ENCODE assay signal across 10 cellular contexts in the genomic region with DNA sequence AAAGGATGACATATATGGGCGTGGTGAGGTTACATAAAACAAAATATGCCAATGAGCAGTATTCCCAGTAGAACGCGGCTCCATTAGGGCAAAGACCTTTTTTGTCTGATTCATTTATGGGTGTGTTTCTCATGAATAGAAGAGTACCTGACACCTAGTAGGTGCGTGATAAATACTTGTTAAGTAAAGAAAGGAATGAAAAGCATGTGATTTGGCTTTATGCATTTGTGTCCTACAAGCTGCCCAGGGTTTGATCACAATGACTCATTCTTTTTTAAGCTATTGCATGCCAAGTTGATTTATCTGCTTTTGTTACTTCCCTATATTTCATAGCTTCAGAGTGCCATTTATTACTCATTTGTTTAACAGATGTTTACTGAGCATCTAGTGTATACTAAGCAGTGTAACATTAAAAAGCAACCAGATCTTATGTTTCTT. TPM values are rescaled to one million over a fixed set of nuclear protein-coding genes. Genes with fewer than 3 reads are reported as not detected.
DNase-seq lines count a peak whose midpoint lies in the region; ATAC-seq and TF ChIP-seq lines count a peak whose summit lies in the region.
"Had no signal": no experiment of that assay in that cellular context is flagged by ENCODE, and none has a peak within 500 bp of the region (broad histone marks: within the 10 kb centered on the region; RNA-seq: fewer than 3 reads in every experiment).

No MANE protein-coding gene starts in this region.

- no peak overlapping the region for H3K27ac Mint-ChIP-seq in CD14-positive monocyte
- H3K27ac Mint-ChIP-seq: activated CD8-positive, alpha-beta memory T cell treated with anti-CD3 and anti-CD28 coated beads, Interleukin-2, amount 10 ng/mL, durations not matched to agents 7 days and 5 days; CD8-positive, alpha-beta T cell had no signal

- H3K4me3 Mint-ChIP-seq in CD14-positive monocyte = peak overlapping the region in 1 of 2 donors; percentile 21
- H3K4me3 Mint-ChIP-seq: activated CD8-positive, alpha-beta memory T cell treated with anti-CD3 and anti-CD28 coated beads, Interleukin-2, amount 10 ng/mL, durations not matched to agents 7 days and 5 days; CD8-positive, alpha-beta T cell had no signal

- H3K27ac ChIP-seq in ovary = no peak overlapping the region

- no peaks in the 10 kb centered on the region for H3K4me1 ChIP-seq in ovary (ENCODE audit: insufficient read depth)

- 83 to 91% (median 91%) methylated on average over 4 of the region's 4 CpGs for WGBS in ovary, 3 donors

- peaks cover 9% of the 10 kb centered on the region for H3K4me1 Mint-ChIP-seq in CD14-positive monocyte
- H3K4me1 Mint-ChIP-seq: activated CD8-positive, alpha-beta memory T cell treated with anti-CD3 and anti-CD28 coated beads, Interleukin-2, amount 10 ng/mL, durations not matched to agents 7 days and 5 days had no signal

- no peak for TF ChIP-seq CTCF in CD14-positive monocyte (IDR thresholded peaks at IDR 0.05)
- no peak for TF ChIP-seq CTCF in ovary (IDR thresholded peaks at IDR 0.05)

- no peaks in the 10 kb centered on the region for H3K9me3 Mint-ChIP-seq in CD14-positive monocyte
- H3K9me3 Mint-ChIP-seq: CD8-positive, alpha-beta T cell had no signal

- TF ChIP-seq POLR2A in ovary (IDR thresholded peaks at IDR 0.05) = no peak

- H3K27me3 ChIP-seq in MG63 = no peaks in the 10 kb centered on the region
- H3K27me3 ChIP-seq in ovary = no peaks in the 10 kb centered on the region

- intact Hi-C loops in CD14-positive monocyte (cut with micrococcal nuclease) = no loop called here
- intact Hi-C loops in ovary (cut with DNase I) = no loop called here

- DNase-seq in COLO829 (ENCODE audit: low spot score) = peak; percentile 30
- DNase-seq in MG63 = peak; percentile 39
- DNase-seq in astrocyte of the hippocampus (ENCODE audit: low read depth, low spot score) = peak; percentile 73
- DNase-seq in left lobe of liver (ENCODE audit: low spot score) = no peak
- no peak for DNase-seq in SKM-1 (lab: John Stamatoyannopoulos, UW; ENCODE audit: unreplicated experiment)
- DNase-seq in CD14-positive monocyte (ENCODE audit: low spot score) = no peak
- DNase-seq in ovary = no peak
- DNase-seq in activated naive CD4-positive, alpha-beta T cell (lab: John Stamatoyannopoulos, UW) = no peak
- DNase-seq: activated CD8-positive, alpha-beta memory T cell treated with anti-CD3 and anti-CD28 coated beads, Interleukin-2, amount 10 ng/mL, durations not matched to agents 7 days and 5 days; CD8-positive, alpha-beta T cell had no signal

- no peak for TF ChIP-seq EP300 in ovary (IDR thresholded peaks at IDR 0.05)

- ATAC-seq in left lobe of liver = peak; percentile 55
- ATAC-seq: activated CD8-positive, alpha-beta memory T cell treated with anti-CD3 and anti-CD28 coated beads, Interleukin-2, amount 10 ng/mL, durations not matched to agents 7 days and 5 days; CD8-positive, alpha-beta T cell had no signal

- H3K4me3 ChIP-seq in MG63 (no peak overlapping the region), ovary (no peak overlapping the region)

- H3K9me3 ChIP-seq in MG63 = no peaks in the 10 kb centered on the region
- no peaks in the 10 kb centered on the region for H3K9me3 ChIP-seq in ovary

- H3K36me3 ChIP-seq in MG63 = peaks cover 33% of the 10 kb centered on the region
- no peaks in the 10 kb centered on the region for H3K36me3 ChIP-seq in ovary

- peaks cover 0 to 4% (median 0%) of the 10 kb centered on the region in 3 donors for H3K27me3 Mint-ChIP-seq in CD14-positive monocyte (ENCODE audit: low read depth in 3 of 3)
- H3K27me3 Mint-ChIP-seq: activated CD8-positive, alpha-beta memory T cell treated with anti-CD3 and anti-CD28 coated beads, Interleukin-2, amount 10 ng/mL, durations not matched to agents 7 days and 5 days had no signal

- peaks cover 12 to 19% of the 10 kb centered on the region in 2 donors for H3K36me3 Mint-ChIP-seq in CD14-positive monocyte

RNA-seq across cellular contexts. Expression of gene KCTD4, which starts 19.1 kb away (rescaled TPM):
- total RNA-seq in MG63 (2014; rRNA removed; shearing (Covaris generic); ENCODE audit: low replicate concordance) = not detected in 2 replicates
- total RNA-seq in left lobe of liver (not detected), ovary (not detected)
- polyA plus RNA-seq in CD14-positive monocyte (under 1 TPM in 1 of 2 donors, not detected in 1; 0.12 TPM), ovary (not detected)
- total RNA-seq: activated CD8-positive, alpha-beta memory T cell treated with anti-CD3 and anti-CD28 coated beads, Interleukin-2, amount 10 ng/mL, durations not matched to agents 7 days and 5 days; CD8-positive, alpha-beta T cell had no signal

Comparison
In these comparisons a context has a peak if more than half of its experiments do, and no peak if none do; other contexts are left out.
1. DNase-seq: peak in COLO829 (single experiment), MG63 (single experiment) and astrocyte of the hippocampus (single experiment); none in left lobe of liver (single experiment), SKM-1 (single experiment), CD14-positive monocyte (single experiment), ovary (0 of 5) and activated naive CD4-positive, alpha-beta T cell (0 of 4).